Comparison of ENCODE assay signal across 16 cellular contexts in the genomic region with DNA sequence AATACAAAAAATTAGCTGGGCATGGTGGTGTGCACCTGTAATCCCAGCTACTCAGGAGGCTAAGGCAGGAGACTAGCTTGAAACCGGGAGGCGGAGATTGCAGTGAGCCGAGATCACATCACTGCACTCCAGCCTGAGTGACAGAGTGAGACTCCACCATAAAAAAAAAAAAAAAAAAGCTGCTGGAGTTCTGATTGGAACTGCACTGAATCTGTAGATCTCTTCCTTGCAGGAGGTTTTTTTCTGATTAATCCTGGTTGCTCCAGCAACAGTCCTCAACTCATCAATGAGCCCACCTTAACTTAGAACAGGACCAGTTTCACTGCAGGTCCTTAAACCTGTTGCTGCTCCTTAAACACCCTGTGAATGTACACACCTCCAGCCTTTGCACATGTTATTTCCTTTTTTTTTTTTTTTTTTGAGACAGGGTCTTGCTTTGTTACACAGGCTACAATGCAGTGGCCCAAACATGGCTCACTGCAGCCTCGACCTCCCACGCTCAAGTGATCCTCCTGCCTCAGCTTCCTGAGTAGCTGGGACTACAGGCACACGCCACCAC. TPM values are rescaled to one million over a fixed set of nuclear protein-coding genes. Genes with fewer than 3 reads are reported as not detected.
DNase-seq lines count a peak whose midpoint lies in the region; ATAC-seq, FAIRE-seq and TF ChIP-seq lines count a peak whose summit lies in the region.
"Had no signal": no experiment of that assay in that cellular context is flagged by ENCODE, and none has a peak within 500 bp of the region (broad histone marks: within the 10 kb centered on the region; RNA-seq: fewer than 3 reads in every experiment).

No MANE protein-coding gene starts in this region.

- H3K4me3 ChIP-seq in neural progenitor cell, result peak overlapping the region; percentile 71
- H3K4me3 ChIP-seq: lung had no signal

- intact Hi-C loops in activated T-helper 1 cell treated with anti-CD3 and anti-CD28 coated beads, Interleukin-12 subunit alpha, Interleukin-12 subunit beta, Interleukin-2, Interleukin-4 antibody, amounts not matched to agents 30 ng/mL and 10 ng/mL and 1 ng/mL, durations not matched to agents 14 hours and 24 hours and 36 hours (cut with micrococcal nuclease), result no loop called here

- H3K79me2 ChIP-seq in neural progenitor cell (ENCODE audit: low read depth), result peaks cover 16% of the 10 kb centered on the region

- DNase-seq in T-helper 1 cell, result no peak
- DNase-seq in HEK293T (ENCODE audit: extremely low spot score), result no peak
- DNase-seq in activated T-helper 1 cell treated with anti-CD3 and anti-CD28 coated beads, Interleukin-12 subunit alpha, Interleukin-12 subunit beta, Interleukin-2, Interleukin-4 antibody, amounts not matched to agents 30 ng/mL and 10 ng/mL and 1 ng/mL, durations not matched to agents 14 hours and 24 hours and 36 hours (ENCODE audit: low spot score), result no peak
- no peak for DNase-seq in neural progenitor cell (ENCODE audit: low spot score)
- DNase-seq in D721Med (ENCODE audit: insufficient read length, low spot score), result no peak
- DNase-seq: amniotic stem cell; DMS79 treated with DMSO at 0.1 percent for 48 hours; effector CD8-positive, alpha-beta T cell; head of caudate nucleus; NCI-H446; SHP77 had no signal

- POLR2A ChIA-PET in HEK293T (lab: Yijun Ruan, JAX), result interaction anchor here (1.0 to 6.6 kb wide), 8 partner anchors 9 to 118 kb away, joined by 3 to 148 read pairs (median 12); a partner anchor contains a TSS

- H3K36me3 Mint-ChIP-seq in T-helper 1 cell treated with Interleukin-12 subunit alpha and Interleukin-12 subunit beta and Interleukin-4 antibody, amounts not matched to agents 30 μg/mL and 1 μg/mL, for 36 hours (ENCODE audit: low read depth), result peaks cover 3% of the 10 kb centered on the region
- H3K36me3 Mint-ChIP-seq in activated T-helper 1 cell treated with anti-CD3 and anti-CD28 coated beads, Interleukin-12 subunit alpha, Interleukin-12 subunit beta, Interleukin-2, Interleukin-4 antibody, amounts not matched to agents 30 ng/mL and 10 ng/mL and 1 ng/mL, durations not matched to agents 14 hours and 24 hours and 36 hours (ENCODE audit: low read depth), result peaks cover 10% of the 10 kb centered on the region
- H3K36me3 Mint-ChIP-seq in neural progenitor cell, result no peaks in the 10 kb centered on the region

- FAIRE-seq in D721Med (lab: Jason Lieb, UNC), result no peak

- no peak overlapping the region for H3K27ac ChIP-seq in neural progenitor cell

- H3K9me3 Mint-ChIP-seq in T-helper 1 cell treated with Interleukin-12 subunit alpha and Interleukin-12 subunit beta and Interleukin-4 antibody, amounts not matched to agents 30 μg/mL and 1 μg/mL, for 36 hours, result no peaks in the 10 kb centered on the region
- H3K9me3 Mint-ChIP-seq in activated T-helper 1 cell treated with anti-CD3 and anti-CD28 coated beads, Interleukin-12 subunit alpha, Interleukin-12 subunit beta, Interleukin-2, Interleukin-4 antibody, amounts not matched to agents 30 ng/mL and 10 ng/mL and 1 ng/mL, durations not matched to agents 14 hours and 24 hours and 36 hours, result no peaks in the 10 kb centered on the region
- no peaks in the 10 kb centered on the region for H3K9me3 Mint-ChIP-seq in neural progenitor cell

- H3K4me1 ChIP-seq in neural progenitor cell, result peaks cover 9% of the 10 kb centered on the region

- H4K20me1 ChIP-seq in neural progenitor cell (ENCODE audit: low read depth), result no peaks in the 10 kb centered on the region

- H3K4me2 ChIP-seq in neural progenitor cell, result peak overlapping the region; percentile 86

- H3K4me3 Mint-ChIP-seq in T-helper 1 cell treated with Interleukin-12 subunit alpha and Interleukin-12 subunit beta and Interleukin-4 antibody, amounts not matched to agents 30 μg/mL and 1 μg/mL, for 36 hours, result peak overlapping the region; percentile 99
- H3K4me3 Mint-ChIP-seq in activated T-helper 1 cell treated with anti-CD3 and anti-CD28 coated beads, Interleukin-12 subunit alpha, Interleukin-12 subunit beta, Interleukin-2, Interleukin-4 antibody, amounts not matched to agents 30 ng/mL and 10 ng/mL and 1 ng/mL, durations not matched to agents 14 hours and 24 hours and 36 hours, result peak overlapping the region; percentile 97
- peak overlapping the region; percentile 98 for H3K4me3 Mint-ChIP-seq in neural progenitor cell

- peaks cover 34% of the 10 kb centered on the region for H3K4me1 Mint-ChIP-seq in T-helper 1 cell treated with Interleukin-12 subunit alpha and Interleukin-12 subunit beta and Interleukin-4 antibody, amounts not matched to agents 30 μg/mL and 1 μg/mL, for 36 hours (ENCODE audit: low read depth)
- peaks cover 35% of the 10 kb centered on the region for H3K4me1 Mint-ChIP-seq in activated T-helper 1 cell treated with anti-CD3 and anti-CD28 coated beads, Interleukin-12 subunit alpha, Interleukin-12 subunit beta, Interleukin-2, Interleukin-4 antibody, amounts not matched to agents 30 ng/mL and 10 ng/mL and 1 ng/mL, durations not matched to agents 14 hours and 24 hours and 36 hours (ENCODE audit: low read depth)
- peaks cover 21% of the 10 kb centered on the region for H3K4me1 Mint-ChIP-seq in neural progenitor cell

- peaks cover 8% of the 10 kb centered on the region for H3F3A ChIP-seq in neural progenitor cell (ENCODE audit: low read depth)

- H3K27me3 Mint-ChIP-seq in T-helper 1 cell treated with Interleukin-12 subunit alpha and Interleukin-12 subunit beta and Interleukin-4 antibody, amounts not matched to agents 30 μg/mL and 1 μg/mL, for 36 hours (ENCODE audit: low read depth), result no peaks in the 10 kb centered on the region
- H3K27me3 Mint-ChIP-seq in activated T-helper 1 cell treated with anti-CD3 and anti-CD28 coated beads, Interleukin-12 subunit alpha, Interleukin-12 subunit beta, Interleukin-2, Interleukin-4 antibody, amounts not matched to agents 30 ng/mL and 10 ng/mL and 1 ng/mL, durations not matched to agents 14 hours and 24 hours and 36 hours (ENCODE audit: insufficient read depth), result no peaks in the 10 kb centered on the region
- peaks cover 6% of the 10 kb centered on the region for H3K27me3 Mint-ChIP-seq in neural progenitor cell (ENCODE audit: insufficient read depth, low read depth)

- H3K9ac ChIP-seq in neural progenitor cell, result no peak overlapping the region

- H3K27me3 ChIP-seq in neural progenitor cell, result no peaks in the 10 kb centered on the region

- H3K9me3 ChIP-seq in neural progenitor cell (ENCODE audit: low read depth), result no peaks in the 10 kb centered on the region

- CTCF ChIA-PET in HEK293T (lab: Yijun Ruan, JAX), result interaction anchor here (0.6 to 0.7 kb wide), 2 partner anchors 263 to 1678 kb away, joined by 3 read pairs; no protein-coding TSS in a partner anchor

- TF ChIP-seq CTCF in neural progenitor cell (IDR thresholded peaks at IDR 0.05) (no peak), D721Med (IDR thresholded peaks at IDR 0.05; ENCODE audit: insufficient read depth, missing control alignments) (no peak)

- H3K27ac Mint-ChIP-seq in T-helper 1 cell treated with Interleukin-12 subunit alpha and Interleukin-12 subunit beta and Interleukin-4 antibody, amounts not matched to agents 30 μg/mL and 1 μg/mL, for 36 hours, result peak overlapping the region; percentile 70
- H3K27ac Mint-ChIP-seq in activated T-helper 1 cell treated with anti-CD3 and anti-CD28 coated beads, Interleukin-12 subunit alpha, Interleukin-12 subunit beta, Interleukin-2, Interleukin-4 antibody, amounts not matched to agents 30 ng/mL and 10 ng/mL and 1 ng/mL, durations not matched to agents 14 hours and 24 hours and 36 hours, result peak overlapping the region; percentile 96
- H3K27ac Mint-ChIP-seq in neural progenitor cell, result no peak overlapping the region

- ATAC-seq in GM19455 (IDR thresholded peaks at IDR 0.05; ENCODE audit: unreplicated experiment), result no peak
- ATAC-seq in HG02798 (IDR thresholded peaks at IDR 0.05; ENCODE audit: poor library complexity, unreplicated experiment), result no peak
- ATAC-seq: activated CD4-positive, CD25-positive, alpha-beta regulatory T cell treated with anti-CD3 and anti-CD28 coated beads, Interleukin-2, amount 50 U/mL, for 24 hours had no signal

- no peak overlapping the region for H2AFZ ChIP-seq in neural progenitor cell (replicated peaks)

- H3K36me3 ChIP-seq in neural progenitor cell, result no peaks in the 10 kb centered on the region

TF ChIP-seq in HEK293T, 16 proteins besides CTCF, POLR2A, EP300 and RAD21 (continues in another document):
- TF ChIP-seq L3MBTL2 (conservative IDR thresholded peaks at IDR 0.05), result no peak
- TF ChIP-seq NFRKB (IDR thresholded peaks at IDR 0.05), result no peak
- no peak for TF ChIP-seq FOXK2 (IDR thresholded peaks at IDR 0.05)
- TF ChIP-seq CTBP1 (IDR thresholded peaks at IDR 0.05; ENCODE audit: borderline replicate concordance), result no peak
- no peak for TF ChIP-seq SP1 (IDR thresholded peaks at IDR 0.05)
- no peak for TF ChIP-seq FOXM1 (IDR thresholded peaks at IDR 0.05; ENCODE audit: borderline replicate concordance)
- peak; percentile 86 for TF ChIP-seq ZNF384 (IDR thresholded peaks at IDR 0.05)
- TF ChIP-seq, protein P1, sequence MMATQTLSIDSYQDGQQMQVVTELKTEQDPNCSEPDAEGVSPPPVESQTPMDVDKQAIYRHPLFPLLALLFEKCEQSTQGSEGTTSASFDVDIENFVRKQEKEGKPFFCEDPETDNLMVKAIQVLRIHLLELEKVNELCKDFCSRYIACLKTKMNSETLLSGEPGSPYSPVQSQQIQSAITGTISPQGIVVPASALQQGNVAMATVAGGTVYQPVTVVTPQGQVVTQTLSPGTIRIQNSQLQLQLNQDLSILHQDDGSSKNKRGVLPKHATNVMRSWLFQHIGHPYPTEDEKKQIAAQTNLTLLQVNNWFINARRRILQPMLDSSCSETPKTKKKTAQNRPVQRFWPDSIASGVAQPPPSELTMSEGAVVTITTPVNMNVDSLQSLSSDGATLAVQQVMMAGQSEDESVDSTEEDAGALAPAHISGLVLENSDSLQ (IDR thresholded peaks at IDR 0.05), result peak; percentile 85
- no peak for TF ChIP-seq BHLHE40 (IDR thresholded peaks at IDR 0.05; ENCODE audit: borderline replicate concordance)
- TF ChIP-seq ARNT (IDR thresholded peaks at IDR 0.05), result no peak
- no peak for TF ChIP-seq FOXA1 (IDR thresholded peaks at IDR 0.05)

RNA-seq across cellular contexts. Expression of a gene that starts 1.6 kb away (rescaled TPM):
- total RNA-seq in activated T-helper 1 cell treated with anti-CD3 and anti-CD28 coated beads, Interleukin-12 subunit alpha, Interleukin-12 subunit beta, Interleukin-2, Interleukin-4 antibody, amounts not matched to agents 30 ng/mL and 10 ng/mL and 1 ng/mL, durations not matched to agents 14 hours and 24 hours and 36 hours, result 0.39 and 0.73 TPM in 2 replicates
- 4.1 and 4.6 TPM in 2 replicates for total RNA-seq in neural progenitor cell (ENCODE audit: low replicate concordance)

RNA-seq across cellular contexts. Expression of a gene that starts 10.0 kb away (rescaled TPM):
- 200 and 211 TPM in 2 replicates for total RNA-seq in activated T-helper 1 cell treated with anti-CD3 and anti-CD28 coated beads, Interleukin-12 subunit alpha, Interleukin-12 subunit beta, Interleukin-2, Interleukin-4 antibody, amounts not matched to agents 30 ng/mL and 10 ng/mL and 1 ng/mL, durations not matched to agents 14 hours and 24 hours and 36 hours
- 221 and 273 TPM in 2 replicates for total RNA-seq in neural progenitor cell (ENCODE audit: low replicate concordance)

RNA-seq across cellular contexts. Expression of a gene that starts 37.8 kb away (rescaled TPM):
- 89.1 and 89.8 TPM in 2 replicates for total RNA-seq in activated T-helper 1 cell treated with anti-CD3 and anti-CD28 coated beads, Interleukin-12 subunit alpha, Interleukin-12 subunit beta, Interleukin-2, Interleukin-4 antibody, amounts not matched to agents 30 ng/mL and 10 ng/mL and 1 ng/mL, durations not matched to agents 14 hours and 24 hours and 36 hours
- 38.6 and 70.3 TPM in 2 replicates for total RNA-seq in neural progenitor cell (ENCODE audit: low replicate concordance)
